8 cellular contexts compared by ENCODE assay signal in genomic region chr20:54822407-54822806, GRCh38.
"Had no signal": no experiment of that assay in that cellular context is flagged by ENCODE, and none has a peak within 500 bp of the region (broad histone marks: within the 10 kb centered on the region; RNA-seq: fewer than 3 reads in every experiment).

No MANE protein-coding gene starts in this region.

- H3K4me1 Mint-ChIP-seq: IgD-negative memory B cell had no signal

- H3K4me3 Mint-ChIP-seq: IgD-negative memory B cell had no signal

- FAIRE-seq: HepG2, HTR-8/SVneo, K562 had no signal

- H3K36me3 Mint-ChIP-seq: IgD-negative memory B cell had no signal

- H3K4me3 ChIP-seq: K562 had no signal

- ATAC-seq: HepG2, K562 had no signal

- H3K27ac Mint-ChIP-seq: IgD-negative memory B cell had no signal

- DNase-seq: IMR-90, KBM-7, KG1 had no signal

- H3K27me3 Mint-ChIP-seq: IgD-negative memory B cell had no signal

- H3K27ac ChIP-seq: HL-60 had no signal
